Comparison of ENCODE assay signal across 1 cellular context in genomic region chr15:58344164-58345070, GRCh38.
TF ChIP-seq lines count a peak whose summit lies in the region.

No MANE protein-coding gene starts in this region.

TF ChIP-seq in K562, 482 proteins besides CTCF, POLR2A, EP300 and RAD21 (continued from another document and continues in another):
- no peak for TF ChIP-seq CHAMP1 (IDR thresholded peaks at IDR 0.05)
- TF ChIP-seq GTF2E2 (tag; IDR thresholded peaks at IDR 0.05), result no peak
- TF ChIP-seq, protein P1, sequence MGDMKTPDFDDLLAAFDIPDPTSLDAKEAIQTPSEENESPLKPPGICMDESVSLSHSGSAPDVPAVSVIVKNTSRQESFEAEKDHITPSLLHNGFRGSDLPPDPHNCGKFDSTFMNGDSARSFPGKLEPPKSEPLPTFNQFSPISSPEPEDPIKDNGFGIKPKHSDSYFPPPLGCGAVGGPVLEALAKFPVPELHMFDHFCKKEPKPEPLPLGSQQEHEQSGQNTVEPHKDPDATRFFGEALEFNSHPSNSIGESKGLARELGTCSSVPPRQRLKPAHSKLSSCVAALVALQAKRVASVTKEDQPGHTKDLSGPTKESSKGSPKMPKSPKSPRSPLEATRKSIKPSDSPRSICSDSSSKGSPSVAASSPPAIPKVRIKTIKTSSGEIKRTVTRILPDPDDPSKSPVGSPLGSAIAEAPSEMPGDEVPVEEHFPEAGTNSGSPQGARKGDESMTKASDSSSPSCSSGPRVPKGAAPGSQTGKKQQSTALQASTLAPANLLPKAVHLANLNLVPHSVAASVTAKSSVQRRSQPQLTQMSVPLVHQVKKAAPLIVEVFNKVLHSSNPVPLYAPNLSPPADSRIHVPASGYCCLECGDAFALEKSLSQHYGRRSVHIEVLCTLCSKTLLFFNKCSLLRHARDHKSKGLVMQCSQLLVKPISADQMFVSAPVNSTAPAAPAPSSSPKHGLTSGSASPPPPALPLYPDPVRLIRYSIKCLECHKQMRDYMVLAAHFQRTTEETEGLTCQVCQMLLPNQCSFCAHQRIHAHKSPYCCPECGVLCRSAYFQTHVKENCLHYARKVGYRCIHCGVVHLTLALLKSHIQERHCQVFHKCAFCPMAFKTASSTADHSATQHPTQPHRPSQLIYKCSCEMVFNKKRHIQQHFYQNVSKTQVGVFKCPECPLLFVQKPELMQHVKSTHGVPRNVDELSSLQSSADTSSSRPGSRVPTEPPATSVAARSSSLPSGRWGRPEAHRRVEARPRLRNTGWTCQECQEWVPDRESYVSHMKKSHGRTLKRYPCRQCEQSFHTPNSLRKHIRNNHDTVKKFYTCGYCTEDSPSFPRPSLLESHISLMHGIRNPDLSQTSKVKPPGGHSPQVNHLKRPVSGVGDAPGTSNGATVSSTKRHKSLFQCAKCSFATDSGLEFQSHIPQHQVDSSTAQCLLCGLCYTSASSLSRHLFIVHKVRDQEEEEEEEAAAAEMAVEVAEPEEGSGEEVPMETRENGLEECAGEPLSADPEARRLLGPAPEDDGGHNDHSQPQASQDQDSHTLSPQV (IDR thresholded peaks at IDR 0.05), result peak; percentile 84
- TF ChIP-seq MGA (IDR thresholded peaks at IDR 0.05), result 0 out of 2 replicates have a peak, but pooled peaks have one; percentile 19
- TF ChIP-seq, protein P2, sequence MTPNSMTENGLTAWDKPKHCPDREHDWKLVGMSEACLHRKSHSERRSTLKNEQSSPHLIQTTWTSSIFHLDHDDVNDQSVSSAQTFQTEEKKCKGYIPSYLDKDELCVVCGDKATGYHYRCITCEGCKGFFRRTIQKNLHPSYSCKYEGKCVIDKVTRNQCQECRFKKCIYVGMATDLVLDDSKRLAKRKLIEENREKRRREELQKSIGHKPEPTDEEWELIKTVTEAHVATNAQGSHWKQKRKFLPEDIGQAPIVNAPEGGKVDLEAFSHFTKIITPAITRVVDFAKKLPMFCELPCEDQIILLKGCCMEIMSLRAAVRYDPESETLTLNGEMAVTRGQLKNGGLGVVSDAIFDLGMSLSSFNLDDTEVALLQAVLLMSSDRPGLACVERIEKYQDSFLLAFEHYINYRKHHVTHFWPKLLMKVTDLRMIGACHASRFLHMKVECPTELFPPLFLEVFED (CRISPR knock-in tag; conservative IDR thresholded peaks at IDR 0.05), result no peak
- no peak for TF ChIP-seq OTX1 (CRISPR knock-in tag; IDR thresholded peaks at IDR 0.05)
- no peak for TF ChIP-seq TCF7 (IDR thresholded peaks at IDR 0.05; ENCODE audit: borderline replicate concordance)
- no peak for TF ChIP-seq RHOXF2B (CRISPR knock-in tag; conservative IDR thresholded peaks at IDR 0.05)
- no peak for TF ChIP-seq ZNF263 (CRISPR knock-in tag; IDR thresholded peaks at IDR 0.05; ENCODE audit: borderline replicate concordance)
- TF ChIP-seq ZNF175 (CRISPR knock-in tag; IDR thresholded peaks at IDR 0.05; ENCODE audit: low read depth), result peak; percentile 74; the same call in 1 of the 2 replicates
- TF ChIP-seq GABPB2 (CRISPR knock-in tag; conservative IDR thresholded peaks at IDR 0.05), result no peak
- TF ChIP-seq C11orf30 (IDR thresholded peaks at IDR 0.05; ENCODE audit: low read depth), result peak; percentile 82
- TF ChIP-seq, protein P3, sequence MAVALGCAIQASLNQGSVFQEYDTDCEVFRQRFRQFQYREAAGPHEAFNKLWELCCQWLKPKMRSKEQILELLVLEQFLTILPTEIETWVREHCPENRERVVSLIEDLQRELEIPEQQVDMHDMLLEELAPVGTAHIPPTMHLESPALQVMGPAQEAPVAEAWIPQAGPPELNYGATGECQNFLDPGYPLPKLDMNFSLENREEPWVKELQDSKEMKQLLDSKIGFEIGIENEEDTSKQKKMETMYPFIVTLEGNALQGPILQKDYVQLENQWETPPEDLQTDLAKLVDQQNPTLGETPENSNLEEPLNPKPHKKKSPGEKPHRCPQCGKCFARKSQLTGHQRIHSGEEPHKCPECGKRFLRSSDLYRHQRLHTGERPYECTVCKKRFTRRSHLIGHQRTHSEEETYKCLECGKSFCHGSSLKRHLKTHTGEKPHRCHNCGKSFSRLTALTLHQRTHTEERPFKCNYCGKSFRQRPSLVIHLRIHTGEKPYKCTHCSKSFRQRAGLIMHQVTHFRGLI (CRISPR knock-in tag; IDR thresholded peaks at IDR 0.05), result no peak
- peak; percentile 72; the same call in 1 of the 2 replicates for TF ChIP-seq USF1 (CRISPR knock-in tag; IDR thresholded peaks at IDR 0.05)
- TF ChIP-seq GATAD2B (IDR thresholded peaks at IDR 0.05; ENCODE audit: borderline replicate concordance), result no peak
- 0 out of 2 replicates have a peak, but pooled peaks have one; percentile 7 for TF ChIP-seq PKNOX1 (IDR thresholded peaks at IDR 0.05)
- TF ChIP-seq CREB1 (IDR thresholded peaks at IDR 0.05), result no peak
- no peak for TF ChIP-seq CREB1 (CRISPR knock-in tag; IDR thresholded peaks at IDR 0.05)
- TF ChIP-seq YBX1 (IDR thresholded peaks at IDR 0.05), result no peak
- no peak for TF ChIP-seq ZBTB34 (CRISPR knock-in tag; IDR thresholded peaks at IDR 0.05)
- no peak for TF ChIP-seq MCM5 (IDR thresholded peaks at IDR 0.05; ENCODE audit: low read depth)
- TF ChIP-seq HNRNPL (IDR thresholded peaks at IDR 0.05; ENCODE audit: low read depth, low read length), result no peak
- peak; percentile 85 for TF ChIP-seq ZNF316 (IDR thresholded peaks at IDR 0.05)
- no peak for TF ChIP-seq ATF7 (IDR thresholded peaks at IDR 0.05)
- 0 out of 2 replicates have a peak, but pooled peaks have one; percentile 15 for TF ChIP-seq HSF4 (CRISPR knock-in tag; IDR thresholded peaks at IDR 0.05; ENCODE audit: borderline replicate concordance)
- no peak for TF ChIP-seq SREBF1 (IDR thresholded peaks at IDR 0.05; ENCODE audit: borderline replicate concordance, low read depth, low read length)
- no peak for TF ChIP-seq EHMT2 (IDR thresholded peaks at IDR 0.05)
- TF ChIP-seq ZNF764 (CRISPR knock-in tag; IDR thresholded peaks at IDR 0.05; ENCODE audit: low read depth), result no peak
- no peak for TF ChIP-seq BHLHE40 (IDR thresholded peaks at IDR 0.05; ENCODE audit: low read length)
- TF ChIP-seq SNRNP70 (optimal IDR thresholded peaks at IDR 0.05; ENCODE audit: low read depth, low read length), result no peak
- no peak for TF ChIP-seq SRSF7 (optimal IDR thresholded peaks at IDR 0.05; ENCODE audit: low read depth, low read length)
- no peak for TF ChIP-seq HDAC1 (IDR thresholded peaks at IDR 0.05)
